5 cellular contexts compared by ENCODE assay signal in the genomic region with DNA sequence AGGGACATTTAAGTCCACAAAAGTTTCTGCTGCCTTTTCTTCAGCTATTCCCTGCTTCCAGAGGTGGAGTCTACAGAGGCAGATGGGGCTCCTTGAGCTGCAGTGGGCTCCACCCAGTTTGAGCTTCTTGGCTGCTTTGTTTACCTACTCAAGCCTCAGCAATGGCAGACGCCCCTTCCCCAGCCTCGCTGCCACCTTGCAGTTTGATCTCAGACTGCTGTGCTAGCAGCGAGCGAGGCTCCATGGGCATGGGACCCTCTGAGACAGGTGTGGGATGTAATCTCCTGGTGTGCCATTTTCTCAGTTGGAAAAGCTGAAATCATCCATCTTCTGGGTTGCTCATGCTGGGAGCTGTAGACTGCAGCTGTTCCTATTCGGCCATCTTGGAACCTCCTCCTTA. TPM values are rescaled to one million over a fixed set of nuclear protein-coding genes. Genes with fewer than 3 reads are reported as not detected.
"Had no signal": no experiment of that assay in that cellular context is flagged by ENCODE, and none has a peak within 500 bp of the region (broad histone marks: within the 10 kb centered on the region; RNA-seq: fewer than 3 reads in every experiment).

No MANE protein-coding gene starts in this region.

RNA-seq across cellular contexts. Expression of gene PLSCR2, which starts 29.1 kb away (rescaled TPM):
- total RNA-seq: HepG2, HT-29, HT1080, IMR-90 had no signal
- polyA plus RNA-seq: HepG2, IgD-negative memory B cell, IMR-90 had no signal
